ENCODE assay signal across 25 cellular contexts in genomic region chr2:144004742-144005141, GRCh38.
DNase-seq lines count a peak whose midpoint lies in the region; ATAC-seq, FAIRE-seq and TF ChIP-seq lines count a peak whose summit lies in the region.
"Had no signal": no experiment of that assay in that cellular context is flagged by ENCODE, and none has a peak within 500 bp of the region (broad histone marks: within the 10 kb centered on the region; RNA-seq: fewer than 3 reads in every experiment).

No MANE protein-coding gene starts in this region.

- TF ChIP-seq EP300 in K562 (IDR thresholded peaks at IDR 0.05; ENCODE audit: low read length), result peak; percentile 24; the same call in 1 of the 2 replicates

- H3K27me3 ChIP-seq in K562 (ENCODE audit: control insufficient read depth in 2 of 2, insufficient read depth in 2 of 2, low read length in 2 of 2) (no peaks in the 10 kb centered on the region), right atrium auricular region (no peaks in the 10 kb centered on the region)
- H3K27me3 ChIP-seq: Peyer's patch had no signal

- H3K27me3 Mint-ChIP-seq in WTC11 (ENCODE audit: low read depth), result no peaks in the 10 kb centered on the region
- H3K27me3 Mint-ChIP-seq: activated naive CD8-positive, alpha-beta T cell treated with anti-CD3 and anti-CD28 coated beads, Interleukin-2, amount 10 ng/mL, durations not matched to agents 7 days and 5 days; CD4-positive, alpha-beta T cell; central memory CD8-positive, alpha-beta T cell had no signal

- peaks cover 19% of the 10 kb centered on the region for H3K4me1 Mint-ChIP-seq in WTC11
- H3K4me1 Mint-ChIP-seq: activated naive CD8-positive, alpha-beta T cell treated with anti-CD3 and anti-CD28 coated beads, Interleukin-2, amount 10 ng/mL, durations not matched to agents 7 days and 5 days had no signal

- H3K36me3 Mint-ChIP-seq in WTC11, result 0 out of 2 replicates have a peak, but pooled peaks cover 3% of the 10 kb centered on the region

- intact Hi-C loops in K562 (cut with micrococcal nuclease), result no loop called here

- peak overlapping the region; percentile 79 for H2AFZ ChIP-seq in K562 (ENCODE audit: low read depth, low read length)
- H2AFZ ChIP-seq: GM23248 had no signal

- DNase-seq in DMS153 (lab: John Stamatoyannopoulos, UW) (peak; percentile 8), DMS153 treated with DMSO at 0.1 percent for 48 hours (lab: John Stamatoyannopoulos, UW; ENCODE audit: unreplicated experiment) (no peak), NCI-H2227 treated with DMSO at 0.1 percent for 48 hours (lab: John Stamatoyannopoulos, UW) (peak; percentile 44), K562 (ENCODE audit: extremely low read depth in 1 of 4, low spot score in 3 of 4) (peak in 2 of 4 experiments; percentile 27 to 40), retina (peak; percentile 9), WTC11 (ENCODE audit: low spot score) (no peak), right atrium auricular region (ENCODE audit: low spot score) (no peak)
- DNase-seq: activated CD4-positive, alpha-beta T cell treated with anti-CD3 and anti-CD28 coated beads, Interleukin-2, amount 50 U/mL, for 1 hour; activated CD8-positive, alpha-beta memory T cell treated with anti-CD3 and anti-CD28 coated beads, Interleukin-2, amount 50 U/mL, for 48 hours; activated naive CD8-positive, alpha-beta T cell treated with anti-CD3 and anti-CD28 coated beads, Interleukin-2, amount 10 ng/mL, durations not matched to agents 7 days and 5 days; CD4-positive, alpha-beta T cell; glutamatergic neuron; GM23248; NCI-H146; NCI-H446; Peyer's patch; psoas muscle; small intestine; stimulated activated CD4-positive, alpha-beta T cell treated with anti-CD3 and anti-CD28 coated beads, Interleukin-2, amount 100 ng/mL, for 24 hours; substantia nigra; T-helper 2 cell had no signal

- H3K4me3 Mint-ChIP-seq in WTC11, result no peak overlapping the region
- H3K4me3 Mint-ChIP-seq: activated naive CD8-positive, alpha-beta T cell treated with anti-CD3 and anti-CD28 coated beads, Interleukin-2, amount 10 ng/mL, durations not matched to agents 7 days and 5 days; CD4-positive, alpha-beta T cell; central memory CD8-positive, alpha-beta T cell had no signal

- H3K9me1 ChIP-seq in K562 (ENCODE audit: control insufficient read depth, insufficient read depth, low read length), result no peaks in the 10 kb centered on the region

- H4K20me1 ChIP-seq in K562 (replicated peaks; ENCODE audit: control insufficient read depth, insufficient read depth, low read length), result no peaks in the 10 kb centered on the region

- peak overlapping the region; percentile 20; the same call in 1 of the 3 replicates for H3K27ac ChIP-seq in K562 (ENCODE audit: extremely low read depth, low read depth, low read length)
- H3K27ac ChIP-seq in right atrium auricular region, result no peak overlapping the region
- H3K27ac ChIP-seq: 22Rv1, GM23248, Peyer's patch, psoas muscle had no signal

- TF ChIP-seq POLR2A in K562 (conservative IDR thresholded peaks at IDR 0.05), result no peak

- ATAC-seq in K562 (peak; percentile 86), HG02973 (IDR thresholded peaks at IDR 0.05; ENCODE audit: unreplicated experiment) (no peak), WTC11 (no peak)
- ATAC-seq: psoas muscle had no signal

- WGBS in K562 (ENCODE audit: insufficient coverage, low coverage, missing lambda C conversion rate), result 34% methylated on average over 9 of the region's 9 CpGs

- no peak for TF ChIP-seq RAD21 in K562 (CRISPR knock-in tag; conservative IDR thresholded peaks at IDR 0.05 in 1 of 2, IDR thresholded peaks at IDR 0.05 in 1 of 2)

- H3K4me1 ChIP-seq in K562 (replicated peaks in 1 of 2; ENCODE audit: control insufficient read depth in 2 of 2, insufficient read depth in 2 of 2, low read length in 2 of 2) (peaks cover 0 to 12% of the 10 kb centered on the region in 2 experiments; a peak in 2 of 5 replicates), right atrium auricular region (no peaks in the 10 kb centered on the region)
- H3K4me1 ChIP-seq: Peyer's patch, psoas muscle had no signal

- H3K36me3 ChIP-seq in K562 (ENCODE audit: control insufficient read depth, insufficient read depth, low read length) (no peaks in the 10 kb centered on the region), right atrium auricular region (no peaks in the 10 kb centered on the region)
- H3K36me3 ChIP-seq: Peyer's patch had no signal

- no peaks in the 10 kb centered on the region for H3K9me3 ChIP-seq in K562 (replicated peaks; ENCODE audit: control insufficient read depth, insufficient read depth, low read depth, low read length)
- H3K9me3 ChIP-seq in right atrium auricular region, result no peaks in the 10 kb centered on the region
- H3K9me3 ChIP-seq: Peyer's patch, psoas muscle had no signal

- in situ Hi-C loops in K562 (cut with MboI), result no loop called here

- peak; percentile 65 for FAIRE-seq in K562 (lab: Jason Lieb, UNC)
- FAIRE-seq: astrocyte, small intestine had no signal

- no peaks in the 10 kb centered on the region for H3K79me2 ChIP-seq in K562 (ENCODE audit: control insufficient read depth, insufficient read depth, low read length)

- H3K27ac Mint-ChIP-seq in WTC11, result no peak overlapping the region
- H3K27ac Mint-ChIP-seq: activated naive CD8-positive, alpha-beta T cell treated with anti-CD3 and anti-CD28 coated beads, Interleukin-2, amount 10 ng/mL, durations not matched to agents 7 days and 5 days; CD4-positive, alpha-beta T cell had no signal

- H3K4me3 ChIP-seq in K562 (no peak overlapping the region), right atrium auricular region (no peak overlapping the region)
- H3K4me3 ChIP-seq: GM23248, Peyer's patch, psoas muscle had no signal

- H3K4me2 ChIP-seq in K562 (ENCODE audit: insufficient read depth, low read length), result peak overlapping the region; percentile 50

- no peak overlapping the region for H3K9ac ChIP-seq in K562 (ENCODE audit: insufficient read depth in 1 of 2, low read depth in 2 of 2, low read length in 2 of 2)
- H3K9ac ChIP-seq: GM23248 had no signal

- TF ChIP-seq CTCF in K562 (IDR thresholded peaks at IDR 0.05 in 2 of 3, conservative IDR thresholded peaks at IDR 0.05 in 1 of 3; ENCODE audit: insufficient read depth in 2 of 3, low read depth in 1 of 3, low read length in 3 of 3) (no peak), WTC11 (IDR thresholded peaks at IDR 0.05) (no peak), right atrium auricular region (IDR thresholded peaks at IDR 0.05) (no peak)

- no TSS peak for BruUV-seq in K562 (replicated peaks; lab: Mats Ljungman, UMichigan)

- POLR2A ChIA-PET in K562 (lab: Yijun Ruan, JAX) (interaction anchor here (1.3 kb wide), 1 partner anchor 12 kb away, joined by 4 read pairs; no protein-coding TSS in a partner anchor), WTC11 (lab: Charles Lee) (no interaction called here)

- CTCF ChIA-PET in K562 (lab: Yijun Ruan, JAX; ENCODE audit: low intra/inter-chr PET ratio) (no interaction called here), WTC11 (lab: Charles Lee) (no interaction called here)

- H3K9me3 Mint-ChIP-seq in WTC11, result peaks cover 4% of the 10 kb centered on the region; the same call in 1 of the 2 replicates
- H3K9me3 Mint-ChIP-seq: CD4-positive, alpha-beta T cell; central memory CD8-positive, alpha-beta T cell had no signal

TF ChIP-seq in K562, 482 proteins besides CTCF, POLR2A, EP300 and RAD21 (continues in another document):
- TF ChIP-seq TAL1 (IDR thresholded peaks at IDR 0.05) (peak; percentile 68; the same call in 1 of the 2 replicates), THAP7 (CRISPR knock-in tag; IDR thresholded peaks at IDR 0.05) (no peak), NR2C2 (CRISPR knock-in tag; IDR thresholded peaks at IDR 0.05) (no peak), NR2C2 (tag; IDR thresholded peaks at IDR 0.05) (no peak), SNIP1 (IDR thresholded peaks at IDR 0.05; ENCODE audit: low read depth) (no peak)

TF ChIP-seq in WTC11, 78 proteins besides CTCF, POLR2A, EP300 and RAD21 (continues in another document):
- no peak for TF ChIP-seq USF1 (CRISPR knock-in tag; IDR thresholded peaks at IDR 0.05)
- no peak for TF ChIP-seq HMGA2 (CRISPR knock-in tag; IDR thresholded peaks at IDR 0.05)
- no peak for TF ChIP-seq HMGXB4 (CRISPR knock-in tag; IDR thresholded peaks at IDR 0.05)
- no peak for TF ChIP-seq ELF4 (CRISPR knock-in tag; IDR thresholded peaks at IDR 0.05; ENCODE audit: low read depth)
- TF ChIP-seq ZNF138 (CRISPR knock-in tag; conservative IDR thresholded peaks at IDR 0.05), result no peak

Comparison
In these comparisons a context has a peak if more than half of its experiments do, and no peak if none do; other contexts are left out.
1. DNase-seq: peak in DMS153 (single experiment), NCI-H2227 treated with DMSO at 0.1 percent for 48 hours (single experiment) and retina (single experiment); none in DMS153 treated with DMSO at 0.1 percent for 48 hours (single experiment), WTC11 (single experiment) and right atrium auricular region (single experiment).